8 cellular contexts compared by ENCODE assay signal in the genomic region with DNA sequence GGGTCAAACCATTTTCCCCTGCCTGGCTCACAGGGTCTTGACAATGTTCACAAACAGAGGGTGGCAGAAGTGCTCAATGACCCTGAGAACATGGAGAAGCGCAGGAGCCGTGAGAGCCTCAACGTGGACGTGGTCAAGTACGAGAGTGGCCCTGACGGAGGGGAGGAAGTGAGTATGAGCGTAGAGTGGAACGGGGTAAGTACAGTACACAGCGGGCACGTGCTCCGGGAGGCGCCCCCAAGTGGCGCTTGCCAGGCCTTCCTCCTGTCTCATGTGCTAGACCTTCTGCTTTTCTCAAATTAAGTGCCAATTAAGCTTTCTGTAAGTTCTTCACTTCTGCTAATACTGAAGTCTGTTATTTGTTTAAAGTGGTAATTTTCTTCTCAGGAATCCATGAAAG. TPM values are rescaled to one million over a fixed set of nuclear protein-coding genes. Genes with fewer than 3 reads are reported as not detected.
A peak's percentile ranks its signal among the peaks of the same experiment; 100 is the strongest.
DNase-seq lines count a peak whose midpoint lies in the region; ATAC-seq and TF ChIP-seq lines count a peak whose summit lies in the region.

No MANE protein-coding gene starts in this region.

- peak overlapping the region; percentile 37 for H3K9ac ChIP-seq in adipocyte (ENCODE audit: low read length)

- in situ Hi-C loops in HAP-1 (cut with MboI; ENCODE audit: low sequenced_read_pairs): no loop called here

- H3K4me2 ChIP-seq in PC-9: no peak overlapping the region

- peaks cover 8 to 13% of the 10 kb centered on the region in 2 donors for H3K4me1 Mint-ChIP-seq in stimulated activated naive B cell treated with anti-CD40 and anti-IgM and Interleukin-4, amounts not matched to agents 10 μg/mL and 1 μg/mL and 100 μg/mL, for 72 hours

- no peaks in the 10 kb centered on the region for H3K9me3 ChIP-seq in HAP-1
- H3K9me3 ChIP-seq in PC-9 (ENCODE audit: insufficient read depth, low read depth): no peaks in the 10 kb centered on the region
- no peaks in the 10 kb centered on the region for H3K9me3 ChIP-seq in adipocyte (ENCODE audit: control insufficient read depth, low read length)

- no peaks in the 10 kb centered on the region for H3K27me3 Mint-ChIP-seq in stimulated activated naive B cell treated with anti-CD40 and anti-IgM and Interleukin-4, amounts not matched to agents 10 μg/mL and 1 μg/mL and 100 μg/mL, for 72 hours

- BruUV-seq in PC-9 (replicated peaks; lab: Mats Ljungman, UMichigan): no TSS peak

- WGBS in lower leg skin, 2 donors: 46 to 55% methylated on average over 13 of the region's 13 CpGs

- no peaks in the 10 kb centered on the region for H3K9me3 Mint-ChIP-seq in stimulated activated naive B cell treated with anti-CD40 and anti-IgM and Interleukin-4, amounts not matched to agents 10 μg/mL and 1 μg/mL and 100 μg/mL, for 72 hours

- CTCF ChIA-PET in PC-9 (lab: Charles Lee): interaction anchor here (0.6 kb wide), 2 partner anchors 35 to 195 kb away, joined by 3 to 24 read pairs; no protein-coding TSS in a partner anchor

- peaks cover 35% of the 10 kb centered on the region for H4K20me1 ChIP-seq in PC-9 (ENCODE audit: insufficient read depth)

- peak; percentile 100 for ATAC-seq in stimulated activated naive B cell treated with anti-CD40 and anti-IgM and Interleukin-4, amounts not matched to agents 10 μg/mL and 1 μg/mL and 100 μg/mL, for 72 hours (replicated peaks)
- no peak for ATAC-seq in GM21717 (IDR thresholded peaks at IDR 0.05; ENCODE audit: unreplicated experiment)

- TF ChIP-seq CTCF in PC-9 (conservative IDR thresholded peaks at IDR 0.05): peak; percentile 72
- TF ChIP-seq CTCF in kidney epithelial cell (IDR thresholded peaks at IDR 0.05; ENCODE audit: insufficient read depth, low read length, poor library complexity, severe bottlenecking): peak; percentile 60
- TF ChIP-seq CTCF in lower leg skin (IDR thresholded peaks at IDR 0.05): no peak

- H3K27ac Mint-ChIP-seq in stimulated activated naive B cell treated with anti-CD40 and anti-IgM and Interleukin-4, amounts not matched to agents 10 μg/mL and 1 μg/mL and 100 μg/mL, for 72 hours: peak overlapping the region; percentile 53

- DNase-seq in ELR (ENCODE audit: low read depth) (peak; percentile 52), HAP-1 (ENCODE audit: low spot score in 2 of 2) (peak; percentile 17 to 58), PC-9 (no peak), adipocyte (ENCODE audit: low read depth) (no peak), kidney epithelial cell (ENCODE audit: low read depth) (no peak), lower leg skin (ENCODE audit: low spot score in 2 of 2) (no peak)
- peak; percentile 50 for DNase-seq in stimulated activated naive B cell treated with anti-CD40 and anti-IgM and Interleukin-4, amounts not matched to agents 10 μg/mL and 1 μg/mL and 100 μg/mL, for 72 hours

- no peak overlapping the region for H3K27ac ChIP-seq in PC-9

- POLR2A ChIA-PET in PC-9 (lab: Charles Lee; ENCODE audit: unreplicated experiment): no interaction called here

- peaks cover 56% of the 10 kb centered on the region for H3F3A ChIP-seq in PC-9 (ENCODE audit: insufficient read depth, low read depth)

- no peak for TF ChIP-seq POLR2A in lower leg skin (IDR thresholded peaks at IDR 0.05)

- H3K4me3 ChIP-seq in HAP-1: no peak overlapping the region
- H3K4me3 ChIP-seq in PC-9: no peak overlapping the region
- no peak overlapping the region for H3K4me3 ChIP-seq in adipocyte (ENCODE audit: low read length)
- H3K4me3 ChIP-seq in kidney epithelial cell (ENCODE audit: low read depth, low read length): no peak overlapping the region
- H3K4me3 ChIP-seq in lower leg skin (ENCODE audit: low read depth, poor library complexity, severe bottlenecking): no peak overlapping the region

- H3K4me3 Mint-ChIP-seq in stimulated activated naive B cell treated with anti-CD40 and anti-IgM and Interleukin-4, amounts not matched to agents 10 μg/mL and 1 μg/mL and 100 μg/mL, for 72 hours: no peak overlapping the region

- H3K27me3 ChIP-seq in HAP-1 (ENCODE audit: low read depth) (no peaks in the 10 kb centered on the region), PC-9 (ENCODE audit: insufficient read depth, low read depth) (no peaks in the 10 kb centered on the region), adipocyte (replicated peaks; ENCODE audit: control insufficient read depth, insufficient read depth, low read length) (no peaks in the 10 kb centered on the region), kidney epithelial cell (ENCODE audit: control insufficient read depth, insufficient read depth, low read length) (no peaks in the 10 kb centered on the region)

- no peak overlapping the region for H2AFZ ChIP-seq in PC-9

- H3K4me1 ChIP-seq in HAP-1: no peaks in the 10 kb centered on the region
- H3K4me1 ChIP-seq in PC-9 (replicated peaks; ENCODE audit: insufficient read depth): no peaks in the 10 kb centered on the region
- peaks cover 8% of the 10 kb centered on the region for H3K4me1 ChIP-seq in adipocyte (ENCODE audit: control insufficient read depth, insufficient read depth, low read length)

- H3K9me2 ChIP-seq in PC-9 (ENCODE audit: insufficient read depth): no peaks in the 10 kb centered on the region

- H3K36me3 ChIP-seq in HAP-1 (replicated peaks) (peaks cover 93% of the 10 kb centered on the region), PC-9 (ENCODE audit: low read depth) (peaks cover 72% of the 10 kb centered on the region), adipocyte (ENCODE audit: control insufficient read depth, insufficient read depth, low read length, severe bottlenecking) (peaks cover 96% of the 10 kb centered on the region), kidney epithelial cell (ENCODE audit: control insufficient read depth, insufficient read depth, low read length) (peaks cover 7% of the 10 kb centered on the region)

- H3K36me3 Mint-ChIP-seq in stimulated activated naive B cell treated with anti-CD40 and anti-IgM and Interleukin-4, amounts not matched to agents 10 μg/mL and 1 μg/mL and 100 μg/mL, for 72 hours: peaks cover 20 to 47% of the 10 kb centered on the region in 2 donors

- intact Hi-C loops in PC-9 (cut with micrococcal nuclease; ENCODE audit: unreplicated experiment) (loop anchor here (2.0 kb wide), 1 partner anchor 107 kb away; no protein-coding TSS in a partner anchor), lower leg skin (cut with DNase I; ENCODE audit: low total_unique reads) (no loop called here)

- no peaks in the 10 kb centered on the region for H3K79me2 ChIP-seq in PC-9 (ENCODE audit: low read depth)

RNA-seq across cellular contexts. Expression of gene XRCC3, which starts 35.9 kb away (rescaled TPM):
- 64.1 and 65.1 TPM in 2 replicates for total RNA-seq in PC-9 (2021)
- 10.4 and 12.3 TPM in 2 replicates for total RNA-seq in kidney epithelial cell
- 10 to 100 TPM in 3 of 4 donors, 1 to 10 TPM in 1; 9.5 to 14.7 (median 12.3) TPM for total RNA-seq in lower leg skin

RNA-seq across cellular contexts. Expression of gene ZFYVE21, which starts 36.3 kb away (rescaled TPM):
- total RNA-seq in PC-9 (2021) (93.3 and 118 TPM in 2 replicates), kidney epithelial cell (52.9 and 53.9 TPM in 2 replicates), lower leg skin (100 to 1,000 TPM; 133 to 269 (median 154) TPM)

RNA-seq across cellular contexts. Expression of gene KLC1, which starts 50.3 kb away (rescaled TPM):
- total RNA-seq in PC-9 (2021) (254 and 331 TPM in 2 replicates), kidney epithelial cell (266 and 280 TPM in 2 replicates), lower leg skin (100 to 1,000 TPM; 214 to 500 (median 268) TPM)

Comparison
In these comparisons a context has a peak if more than half of its experiments do, and no peak if none do; other contexts are left out.
1. DNase-seq: peak in ELR (single experiment), HAP-1 (2 of 2) and stimulated activated naive B cell treated with anti-CD40 and anti-IgM and Interleukin-4, amounts not matched to agents 10 μg/mL and 1 μg/mL and 100 μg/mL, for 72 hours (single experiment); none in PC-9 (0 of 2), adipocyte (single experiment), kidney epithelial cell (single experiment) and lower leg skin (0 of 2).
2. CTCF ChIP-seq: peak in PC-9 (single experiment) and kidney epithelial cell (single experiment); none in lower leg skin (0 of 3).